In the genomic region with DNA sequence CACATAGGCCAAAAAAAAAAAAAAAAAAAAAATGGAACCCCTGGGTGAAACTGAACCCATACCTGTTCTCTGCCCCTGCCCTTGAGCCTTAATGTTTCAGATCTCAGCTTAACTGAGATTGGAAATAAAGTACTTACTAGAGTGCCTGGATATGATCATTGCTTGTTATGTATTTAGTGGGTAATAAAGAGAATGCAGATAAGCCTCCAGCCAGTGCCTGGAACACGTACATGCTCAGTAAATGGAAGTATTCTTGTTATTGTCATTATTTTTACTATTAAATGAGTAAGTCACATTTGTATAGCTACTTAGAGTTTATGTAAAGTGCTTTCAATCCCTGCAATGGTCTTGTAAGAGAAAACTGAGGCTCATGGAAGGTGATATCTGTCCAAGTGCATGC, we compare ENCODE assay signal across 29 cellular contexts. TPM values are rescaled to one million over a fixed set of nuclear protein-coding genes. Genes with fewer than 3 reads are reported as not detected.
DNase-seq lines count a peak whose midpoint lies in the region; ATAC-seq and TF ChIP-seq lines count a peak whose summit lies in the region.
"Had no signal": no experiment of that assay in that cellular context is flagged by ENCODE, and none has a peak within 500 bp of the region (broad histone marks: within the 10 kb centered on the region; RNA-seq: fewer than 3 reads in every experiment).

No MANE protein-coding gene starts in this region.

- no peak overlapping the region for H3K4me2 ChIP-seq in parathyroid adenoma (ENCODE audit: low read length)
- H3K4me2 ChIP-seq: A549 had no signal

- ATAC-seq in right cardiac atrium (no peak), left ventricle myocardium superior (no peak), body of pancreas (no peak), left lobe of liver (no peak)
- ATAC-seq: A549, GM12878 had no signal

- TF ChIP-seq POLR2A in body of pancreas (IDR thresholded peaks at IDR 0.05) (no peak), vagina (IDR thresholded peaks at IDR 0.05) (no peak)

- peak overlapping the region; percentile 31 for H3K27ac ChIP-seq in right cardiac atrium (ENCODE audit: low read length)
- H3K27ac ChIP-seq in body of pancreas, result peak overlapping the region; percentile 48 to 96 (median 90)
- H3K27ac ChIP-seq in parathyroid adenoma, result peak overlapping the region; percentile 57
- H3K27ac ChIP-seq in vagina, result peak overlapping the region; percentile 48
- H3K27ac ChIP-seq: RWPE1, SK-N-MC had no signal

- no peak for DNase-seq in right cardiac atrium
- DNase-seq in left ventricle myocardium superior, result no peak
- no peak for DNase-seq in body of pancreas
- no peak for DNase-seq in vagina (ENCODE audit: extremely low spot score in 2 of 2)
- no peak for DNase-seq in NCI-H2196 treated with DMSO at 0.1 percent for 48 hours (lab: John Stamatoyannopoulos, UW; ENCODE audit: unreplicated experiment)
- DNase-seq in dermis blood vessel endothelial cell, result no peak
- no peak for DNase-seq in left lobe of liver (ENCODE audit: low spot score)
- DNase-seq: C1 segment of cervical spinal cord; CD4-positive, alpha-beta memory T cell; COR-L47; DMS79; EL; GDM1; GOT3; HFFc6; KBM-7; NCI-H1105 treated with DMSO at 0.1 percent for 48 hours; NCI-H146; NCI-H1930; NCI-H2107; NCI-H446 treated with DMSO at 0.1 percent for 48 hours; NCI-H526; SIG-M5 had no signal

- no peaks in the 10 kb centered on the region for H3K9me3 ChIP-seq in right cardiac atrium (ENCODE audit: control insufficient read depth, low read length)
- no peaks in the 10 kb centered on the region for H3K9me3 ChIP-seq in body of pancreas
- H3K9me3 ChIP-seq in parathyroid adenoma (ENCODE audit: control insufficient read depth, low read length), result no peaks in the 10 kb centered on the region
- no peaks in the 10 kb centered on the region for H3K9me3 ChIP-seq in vagina
- H3K9me3 ChIP-seq: A549, HAP-1 had no signal

- peaks cover 13% of the 10 kb centered on the region for H3K4me1 ChIP-seq in right cardiac atrium (ENCODE audit: control insufficient read depth, insufficient read depth, low read length)
- H3K4me1 ChIP-seq in body of pancreas, result peaks cover 97% of the 10 kb centered on the region
- no peaks in the 10 kb centered on the region for H3K4me1 ChIP-seq in parathyroid adenoma
- H3K4me1 ChIP-seq in vagina, result peaks cover 25% of the 10 kb centered on the region

- no peak overlapping the region for H2AFZ ChIP-seq in parathyroid adenoma

- no peak overlapping the region for H3K9ac ChIP-seq in parathyroid adenoma

- no peaks in the 10 kb centered on the region for H3K79me2 ChIP-seq in parathyroid adenoma

- H3K4me3 ChIP-seq in right cardiac atrium (ENCODE audit: low read length) (no peak overlapping the region), body of pancreas (no peak overlapping the region), parathyroid adenoma (ENCODE audit: low read depth, low read length) (no peak overlapping the region), vagina (no peak overlapping the region)
- H3K4me3 ChIP-seq: A549, GM12878, HAP-1, SK-N-MC had no signal

- no peaks in the 10 kb centered on the region for H3K27me3 ChIP-seq in right cardiac atrium (ENCODE audit: control insufficient read depth, insufficient read depth)
- H3K27me3 ChIP-seq in body of pancreas, result no peaks in the 10 kb centered on the region
- H3K27me3 ChIP-seq in parathyroid adenoma (ENCODE audit: control insufficient read depth, insufficient read depth, low read length), result no peaks in the 10 kb centered on the region
- H3K27me3 ChIP-seq in vagina, result no peaks in the 10 kb centered on the region

- no peak for TF ChIP-seq CTCF in body of pancreas (IDR thresholded peaks at IDR 0.05)
- no peak for TF ChIP-seq CTCF in parathyroid adenoma (IDR thresholded peaks at IDR 0.05)
- TF ChIP-seq CTCF in vagina (IDR thresholded peaks at IDR 0.05), result no peak

- WGBS in right cardiac atrium, result 42% methylated on average over 1 of the region's 1 CpG
- WGBS in body of pancreas, 2 donors, result 50 to 52% methylated on average over 1 of the region's 1 CpG

- intact Hi-C loops in right cardiac atrium (cut with DNase I), result no loop called here
- intact Hi-C loops in left ventricle myocardium superior (cut with micrococcal nuclease), result no loop called here
- intact Hi-C loops in body of pancreas (cut with DNase I), result no loop called here
- intact Hi-C loops in vagina (cut with DNase I), result no loop called here

- H3K36me3 ChIP-seq in body of pancreas (replicated peaks in 1 of 2; ENCODE audit: insufficient read depth in 1 of 2, low read depth in 2 of 2), result no peaks in the 10 kb centered on the region
- no peaks in the 10 kb centered on the region for H3K36me3 ChIP-seq in parathyroid adenoma (ENCODE audit: control insufficient read depth, insufficient read depth, low read length)
- H3K36me3 ChIP-seq in vagina, result no peaks in the 10 kb centered on the region
- H3K36me3 ChIP-seq: HAP-1 had no signal

RNA-seq across cellular contexts. Expression of gene SLC16A12, which starts 14.7 kb away (rescaled TPM):
- total RNA-seq in right cardiac atrium (1 to 10 TPM; 3.3 to 7.2 (median 5.0) TPM), left ventricle myocardium superior (1.1 TPM), body of pancreas (10 to 100 TPM; 19.5 to 26.7 TPM), vagina (3.7 TPM), dermis blood vessel endothelial cell (0.14 and 0.34 TPM in 2 replicates), left lobe of liver (0.38 TPM)
- polyA plus RNA-seq in right cardiac atrium, result 2.7 TPM
- total RNA-seq: CD4-positive, alpha-beta memory T cell; GM12878; HFFc6 had no signal
- polyA plus RNA-seq: CD4-positive, alpha-beta memory T cell; GM12878 had no signal

Comparison
In these comparisons a context has a peak if more than half of its experiments do, and no peak if none do; other contexts are left out.
1. H3K27ac ChIP-seq: peak in every context shown above with its lines; median percentile 90 in body of pancreas; 57 in parathyroid adenoma; 48 in vagina; 31 in right cardiac atrium.